15 cellular contexts compared by ENCODE assay signal in the genomic region with DNA sequence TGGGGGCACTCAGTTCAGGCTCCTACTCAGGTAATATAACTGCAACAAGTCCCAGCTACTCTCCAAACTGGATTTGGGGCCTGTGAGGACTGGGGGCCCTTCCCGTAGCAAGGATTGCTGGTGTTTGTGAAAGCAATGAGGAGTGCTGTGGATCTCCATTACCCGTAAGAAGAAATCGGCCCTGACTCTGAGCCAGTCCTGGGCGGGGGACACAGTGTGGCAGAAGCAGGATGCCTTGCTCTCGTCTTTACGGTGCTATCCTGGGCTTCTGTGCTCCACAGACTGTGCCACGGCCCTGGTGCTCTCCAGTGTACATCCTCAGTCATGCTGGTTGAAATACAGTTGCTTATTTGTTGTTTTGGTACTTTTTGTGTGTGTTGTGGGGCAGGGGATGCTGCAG.
DNase-seq lines count a peak whose midpoint lies in the region; ATAC-seq and TF ChIP-seq lines count a peak whose summit lies in the region.
"Had no signal": no experiment of that assay in that cellular context is flagged by ENCODE, and none has a peak within 500 bp of the region (broad histone marks: within the 10 kb centered on the region; RNA-seq: fewer than 3 reads in every experiment).

No MANE protein-coding gene starts in this region.

- H3K36me3 ChIP-seq in endodermal cell (ENCODE audit: control insufficient read depth, insufficient read depth, low read length) = no peaks in the 10 kb centered on the region
- no peaks in the 10 kb centered on the region for H3K36me3 ChIP-seq in esophagus squamous epithelium
- H3K36me3 ChIP-seq: BLaER1 had no signal

- peaks cover 32% of the 10 kb centered on the region for H3K9me3 Mint-ChIP-seq in endodermal cell
- H3K9me3 Mint-ChIP-seq in stimulated activated naive CD8-positive, alpha-beta T cell treated with anti-CD3 and anti-CD28 coated beads, Interleukin-15, amount 100 ng/mL, for 72 hours = peaks cover 16 to 36% of the 10 kb centered on the region in 2 donors
- peaks cover 51% of the 10 kb centered on the region for H3K9me3 Mint-ChIP-seq in HFFc6

- H3K27me3 ChIP-seq in endodermal cell (ENCODE audit: control insufficient read depth, insufficient read depth, low read length, poor library complexity, severe bottlenecking) = peaks cover 44% of the 10 kb centered on the region
- peaks cover 0 to 23% (median 0%) of the 10 kb centered on the region in 4 donors for H3K27me3 ChIP-seq in esophagus squamous epithelium
- H3K27me3 ChIP-seq: BLaER1 had no signal

- H3K27ac Mint-ChIP-seq in endodermal cell (no peak overlapping the region), HFFc6 (no peak overlapping the region)
- H3K27ac Mint-ChIP-seq in stimulated activated naive CD8-positive, alpha-beta T cell treated with anti-CD3 and anti-CD28 coated beads, Interleukin-15, amount 100 ng/mL, for 72 hours = no peak overlapping the region

- 89 to 94% methylated on average over 4 to 7 of the region's 7 CpGs for WGBS in endodermal cell (ENCODE audit: insufficient coverage in 1 of 2, insufficient read length in 1 of 2), 2 experiments
- WGBS in esophagus squamous epithelium, 2 donors = 73 to 88% methylated on average over 4 of the region's 7 CpGs

- H3K27ac ChIP-seq in endodermal cell (ENCODE audit: low read depth, low read length) (no peak overlapping the region), esophagus squamous epithelium (no peak overlapping the region)
- H3K27ac ChIP-seq: BLaER1 had no signal

- intact Hi-C loops in posterior vena cava (cut with DNase I) = no loop called here
- intact Hi-C loops in esophagus squamous epithelium (cut with DNase I) = no loop called here

- H3K9ac ChIP-seq in endodermal cell (ENCODE audit: extremely low read depth, low read length, poor library complexity, severe bottlenecking) = no peak overlapping the region
- H3K9ac ChIP-seq: BLaER1 had no signal

- H3K4me1 ChIP-seq in endodermal cell (ENCODE audit: control insufficient read depth, insufficient read depth, low read length) = no peaks in the 10 kb centered on the region
- no peaks in the 10 kb centered on the region for H3K4me1 ChIP-seq in esophagus squamous epithelium
- H3K4me1 ChIP-seq: Caco-2 had no signal

- no peak for ATAC-seq in stimulated activated naive CD8-positive, alpha-beta T cell treated with anti-CD3 and anti-CD28 coated beads, Interleukin-15, amount 100 ng/mL, for 72 hours
- ATAC-seq: HepG2 had no signal

- H3K36me3 Mint-ChIP-seq in endodermal cell (ENCODE audit: low read depth) = no peaks in the 10 kb centered on the region
- no peaks in the 10 kb centered on the region; the same call in 1 of the 2 replicates for H3K36me3 Mint-ChIP-seq in HFFc6 (ENCODE audit: low read depth)

- H3K4me1 Mint-ChIP-seq in endodermal cell = peaks cover 13% of the 10 kb centered on the region
- H3K4me1 Mint-ChIP-seq in stimulated activated naive CD8-positive, alpha-beta T cell treated with anti-CD3 and anti-CD28 coated beads, Interleukin-15, amount 100 ng/mL, for 72 hours = no peaks in the 10 kb centered on the region
- no peaks in the 10 kb centered on the region for H3K4me1 Mint-ChIP-seq in HFFc6 (ENCODE audit: low read depth)

- peak; percentile 18 for DNase-seq in activated CD8-positive, alpha-beta memory T cell treated with anti-CD3 and anti-CD28 coated beads, Interleukin-2, amount 50 U/mL, for 48 hours
- DNase-seq in activated CD8-positive, alpha-beta memory T cell treated with anti-CD3 and anti-CD28 coated beads, Interleukin-2, amount 50 U/mL, for 4 hours = no peak
- DNase-seq in endodermal cell (peak; percentile 17), posterior vena cava (ENCODE audit: low spot score) (peak; percentile 46), esophagus squamous epithelium (lab: John Stamatoyannopoulos, UW) (no peak), HFFc6 (no peak)
- DNase-seq in stimulated activated naive CD8-positive, alpha-beta T cell treated with anti-CD3 and anti-CD28 coated beads, Interleukin-15, amount 100 ng/mL, for 72 hours = no peak
- DNase-seq: 8988T; AML-193; Caco-2; CD8-positive, alpha-beta memory T cell; GF-D8; HCEC 1CT had no signal

- H3K27me3 Mint-ChIP-seq in endodermal cell (ENCODE audit: insufficient read depth) = peaks cover 45% of the 10 kb centered on the region
- H3K27me3 Mint-ChIP-seq in stimulated activated naive CD8-positive, alpha-beta T cell treated with anti-CD3 and anti-CD28 coated beads, Interleukin-15, amount 100 ng/mL, for 72 hours = peaks cover 35% of the 10 kb centered on the region
- 0 out of 2 replicates have a peak, but pooled peaks cover 3% of the 10 kb centered on the region for H3K27me3 Mint-ChIP-seq in HFFc6 (ENCODE audit: insufficient read depth)

- H3K9me3 ChIP-seq in endodermal cell (ENCODE audit: control insufficient read depth, low read length) (peaks cover 22% of the 10 kb centered on the region), esophagus squamous epithelium (peaks cover 0 to 19% (median 6%) of the 10 kb centered on the region in 3 donors)
- H3K9me3 ChIP-seq: Caco-2 had no signal

- no peak overlapping the region for H3K4me3 Mint-ChIP-seq in endodermal cell
- H3K4me3 Mint-ChIP-seq in stimulated activated naive CD8-positive, alpha-beta T cell treated with anti-CD3 and anti-CD28 coated beads, Interleukin-15, amount 100 ng/mL, for 72 hours = no peak overlapping the region
- no peak overlapping the region for H3K4me3 Mint-ChIP-seq in HFFc6
- H3K4me3 Mint-ChIP-seq: CD8-positive, alpha-beta memory T cell had no signal

- H3K4me3 ChIP-seq in endodermal cell (ENCODE audit: low read length) = no peak overlapping the region
- H3K4me3 ChIP-seq in esophagus squamous epithelium = no peak overlapping the region
- H3K4me3 ChIP-seq: BLaER1 had no signal

- TF ChIP-seq POLR2A in esophagus squamous epithelium (IDR thresholded peaks at IDR 0.05) = no peak

- TF ChIP-seq CTCF in endodermal cell (conservative IDR thresholded peaks at IDR 0.05) = no peak
- no peak for TF ChIP-seq CTCF in esophagus squamous epithelium (IDR thresholded peaks at IDR 0.05)
- no peak for TF ChIP-seq CTCF in HFFc6 (IDR thresholded peaks at IDR 0.05)

Comparison
In these comparisons a context has a peak if more than half of its experiments do, and no peak if none do; other contexts are left out.
1. DNase-seq: peak in activated CD8-positive, alpha-beta memory T cell treated with anti-CD3 and anti-CD28 coated beads, Interleukin-2, amount 50 U/mL, for 48 hours (single experiment), endodermal cell (single experiment) and posterior vena cava (single experiment); none in activated CD8-positive, alpha-beta memory T cell treated with anti-CD3 and anti-CD28 coated beads, Interleukin-2, amount 50 U/mL, for 4 hours (single experiment), stimulated activated naive CD8-positive, alpha-beta T cell treated with anti-CD3 and anti-CD28 coated beads, Interleukin-15, amount 100 ng/mL, for 72 hours (0 of 2), esophagus squamous epithelium (single experiment) and HFFc6 (single experiment).